In the genomic region with DNA sequence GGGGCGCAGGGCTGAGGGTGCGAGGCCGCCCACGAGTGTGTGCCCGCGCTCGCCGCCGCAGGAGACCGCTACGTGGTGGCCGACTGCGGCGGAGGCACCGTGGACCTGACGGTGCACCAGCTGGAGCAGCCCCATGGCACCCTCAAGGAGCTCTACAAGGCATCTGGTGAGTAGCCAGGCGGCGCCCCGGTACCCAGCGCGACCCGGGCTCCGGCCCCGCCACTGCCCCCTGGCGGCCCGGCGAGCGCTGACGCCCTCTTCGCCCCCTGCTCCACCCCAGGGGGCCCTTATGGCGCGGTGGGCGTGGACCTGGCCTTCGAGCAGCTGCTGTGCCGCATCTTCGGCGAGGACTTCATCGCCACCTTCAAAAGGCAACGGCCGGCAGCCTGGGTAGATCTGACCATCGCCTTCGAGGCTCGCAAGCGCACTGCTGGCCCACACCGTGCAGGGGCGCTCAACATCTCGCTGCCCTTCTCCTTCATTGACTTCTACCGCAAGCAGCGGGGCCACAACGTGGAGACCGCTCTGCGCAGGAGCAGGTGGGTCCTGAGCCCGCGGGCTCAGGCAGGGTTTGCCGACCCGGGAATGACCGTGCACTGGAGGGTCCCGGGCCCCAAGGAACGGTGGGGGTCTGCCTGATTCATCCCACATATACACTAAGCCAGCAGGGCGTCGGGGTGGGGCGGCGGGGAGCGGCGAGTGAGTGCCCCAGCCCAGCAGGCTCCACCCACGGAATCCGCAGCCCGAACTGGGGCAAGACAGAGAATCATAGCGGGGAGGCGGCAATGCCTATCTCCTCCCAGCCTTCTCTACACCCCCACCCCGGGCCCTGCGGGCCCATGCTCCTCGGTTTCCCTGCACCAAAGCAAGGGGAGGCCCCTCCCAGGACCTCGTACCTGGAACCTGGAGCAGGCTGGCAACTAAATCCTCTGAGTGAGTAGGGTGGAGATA, we compare ENCODE assay signal across 8 cellular contexts. TPM values are rescaled to one million over a fixed set of nuclear protein-coding genes. Genes with fewer than 3 reads are reported as not detected.
A peak's percentile ranks its signal among the peaks of the same experiment; 100 is the strongest.
DNase-seq lines count a peak whose midpoint lies in the region; ATAC-seq lines count a peak whose summit lies in the region.

No MANE protein-coding gene starts in this region.

- H3K9me3 ChIP-seq in ES-I3 (ENCODE audit: control insufficient read depth, insufficient read depth, low read length) (no peaks in the 10 kb centered on the region), iPS DF 6.9 (ENCODE audit: control insufficient read depth, insufficient read depth, low read length) (no peaks in the 10 kb centered on the region), GM23248 (ENCODE audit: low read depth) (no peaks in the 10 kb centered on the region)

- no peaks in the 10 kb centered on the region for H3K79me2 ChIP-seq in GM23248 (ENCODE audit: insufficient read depth)

- H3K9ac ChIP-seq in ES-I3 (ENCODE audit: low read depth, low read length) (peak overlapping the region; percentile 45), GM23248 (no peak overlapping the region)

- no peak overlapping the region for H3K27ac ChIP-seq in iPS DF 6.9 (ENCODE audit: low read length)
- H3K27ac ChIP-seq in GM23248 = no peak overlapping the region

- H3K9me3 Mint-ChIP-seq in activated T-helper 17 cell treated with anti-CD3 and anti-CD28 coated beads, Interleukin-2, amount 50 U/mL, for 72 hours = no peaks in the 10 kb centered on the region

- H3K27me3 ChIP-seq in iPS DF 6.9 (ENCODE audit: control insufficient read depth, insufficient read depth, low read length) (peaks cover 8% of the 10 kb centered on the region), GM23248 (replicated peaks; ENCODE audit: insufficient read depth) (no peaks in the 10 kb centered on the region)

- ATAC-seq in activated T-helper 17 cell treated with anti-CD3 and anti-CD28 coated beads, Interleukin-2, amount 50 U/mL, for 72 hours (replicated peaks) = peak; percentile 31
- no peak for ATAC-seq in GM18867 (IDR thresholded peaks at IDR 0.05; ENCODE audit: unreplicated experiment)
- no peak for ATAC-seq in GM19035 (IDR thresholded peaks at IDR 0.05; ENCODE audit: unreplicated experiment)

- no peaks in the 10 kb centered on the region for H3K4me1 Mint-ChIP-seq in activated T-helper 17 cell treated with anti-CD3 and anti-CD28 coated beads, Interleukin-2, amount 50 U/mL, for 72 hours

- no peak overlapping the region for H3K27ac Mint-ChIP-seq in activated T-helper 17 cell treated with anti-CD3 and anti-CD28 coated beads, Interleukin-2, amount 50 U/mL, for 72 hours

- no peaks in the 10 kb centered on the region for H3K36me3 ChIP-seq in ES-I3 (ENCODE audit: insufficient read depth, low read length)
- H3K36me3 ChIP-seq in iPS DF 6.9 (ENCODE audit: control insufficient read depth, insufficient read depth, low read length) = no peaks in the 10 kb centered on the region
- H3K36me3 ChIP-seq in GM23248 (ENCODE audit: low read depth) = no peaks in the 10 kb centered on the region

- in situ Hi-C loops in GM23248 (cut with MboI) = no loop called here

- DNase-seq in NCI-H1092 (lab: John Stamatoyannopoulos, UW) (peak; percentile 65), iPS DF 6.9 (ENCODE audit: low read depth, low spot score) (no peak), GM23248 (no peak)
- peak; percentile 39 to 51 for DNase-seq in stimulated activated CD4-positive, alpha-beta T cell treated with anti-CD3 and anti-CD28 coated beads, Interleukin-2, amount 100 ng/mL, for 48 hours

- no peaks in the 10 kb centered on the region for H4K20me1 ChIP-seq in GM23248 (ENCODE audit: insufficient read depth)

- no peaks in the 10 kb centered on the region for H3K9me2 ChIP-seq in GM23248 (ENCODE audit: insufficient read depth)

- WGBS in iPS DF 6.9 (ENCODE audit: insufficient coverage, insufficient read length) = no CpG with 5 or more reads among the region's 74 CpGs
- WGBS in GM23248 (ENCODE audit: low coverage in 1 of 2, low lambda C conversion rate in 2 of 2, missing lambda C conversion rate in 2 of 2), 2 experiments = 93 to 96% methylated on average over 40 to 67 of the region's 74 CpGs

- H3F3A ChIP-seq in GM23248 (ENCODE audit: insufficient read depth) = no peaks in the 10 kb centered on the region

- H3K4me1 ChIP-seq in ES-I3 (ENCODE audit: insufficient read depth, low read length) = no peaks in the 10 kb centered on the region
- H3K4me1 ChIP-seq in iPS DF 6.9 (ENCODE audit: control insufficient read depth, insufficient read depth, low read length) = peaks cover 13% of the 10 kb centered on the region
- no peaks in the 10 kb centered on the region for H3K4me1 ChIP-seq in GM23248 (ENCODE audit: insufficient read depth)

- no peak overlapping the region for H2AFZ ChIP-seq in GM23248

- no peaks in the 10 kb centered on the region for H3K27me3 Mint-ChIP-seq in activated T-helper 17 cell treated with anti-CD3 and anti-CD28 coated beads, Interleukin-2, amount 50 U/mL, for 72 hours

- no peaks in the 10 kb centered on the region for H3K36me3 Mint-ChIP-seq in activated T-helper 17 cell treated with anti-CD3 and anti-CD28 coated beads, Interleukin-2, amount 50 U/mL, for 72 hours (ENCODE audit: low read depth)

- no peak overlapping the region for H3K4me3 Mint-ChIP-seq in activated T-helper 17 cell treated with anti-CD3 and anti-CD28 coated beads, Interleukin-2, amount 50 U/mL, for 72 hours

- H3K4me3 ChIP-seq in iPS DF 6.9 (ENCODE audit: low read length) (peak overlapping the region; percentile 1; the same call in 1 of the 2 replicates), GM23248 (no peak overlapping the region)

- no peak overlapping the region for H3K4me2 ChIP-seq in GM23248 (ENCODE audit: unreplicated experiment)

RNA-seq across cellular contexts. Expression of a gene that starts 17.5 kb away (rescaled TPM):
- not detected for total RNA-seq in activated T-helper 17 cell treated with anti-CD3 and anti-CD28 coated beads, Interleukin-2, amount 50 U/mL, for 72 hours
- total RNA-seq in GM23248 (2014; rRNA removed; shearing (Covaris generic)) = not detected in 2 replicates
- polyA plus RNA-seq in GM23248 (2016; fragmentation: Nextera tagmentation; extraction: Ambion mirVana) = 0.06 and 0.11 TPM in 2 replicates

RNA-seq across cellular contexts. Expression of a gene that starts 17.6 kb away (rescaled TPM):
- total RNA-seq in activated T-helper 17 cell treated with anti-CD3 and anti-CD28 coated beads, Interleukin-2, amount 50 U/mL, for 72 hours = 10 to 100 TPM; 40.7 to 66.0 TPM
- 44.9 and 49.1 TPM in 2 replicates for total RNA-seq in GM23248 (2014; rRNA removed; shearing (Covaris generic))
- polyA plus RNA-seq in GM23248 (2016; fragmentation: Nextera tagmentation; extraction: Ambion mirVana) = 62.6 and 65.4 TPM in 2 replicates

RNA-seq across cellular contexts. Expression of a gene that starts 31.3 kb away (rescaled TPM):
- total RNA-seq in activated T-helper 17 cell treated with anti-CD3 and anti-CD28 coated beads, Interleukin-2, amount 50 U/mL, for 72 hours = under 1 TPM; 0.24 TPM
- not detected in 2 replicates for total RNA-seq in GM23248 (2014; rRNA removed; shearing (Covaris generic))
- polyA plus RNA-seq in GM23248 (2016; fragmentation: Nextera tagmentation; extraction: Ambion mirVana) = 0.11 TPM in 1 of 2 replicates, not detected in the other

RNA-seq across cellular contexts. Expression of a gene that starts 36.6 kb away (rescaled TPM):
- 10 to 100 TPM; 42.3 to 82.1 TPM for total RNA-seq in activated T-helper 17 cell treated with anti-CD3 and anti-CD28 coated beads, Interleukin-2, amount 50 U/mL, for 72 hours
- total RNA-seq in GM23248 (2014; rRNA removed; shearing (Covaris generic)) = 134 and 153 TPM in 2 replicates
- polyA plus RNA-seq in GM23248 (2016; fragmentation: Nextera tagmentation; extraction: Ambion mirVana) = 4.5 and 4.6 TPM in 2 replicates

RNA-seq across cellular contexts. Expression of a gene that starts 37.6 kb away (rescaled TPM):
- not detected for total RNA-seq in activated T-helper 17 cell treated with anti-CD3 and anti-CD28 coated beads, Interleukin-2, amount 50 U/mL, for 72 hours
- total RNA-seq in GM23248 (2014; rRNA removed; shearing (Covaris generic)) = not detected in 2 replicates
- polyA plus RNA-seq in GM23248 (2016; fragmentation: Nextera tagmentation; extraction: Ambion mirVana) = not detected in 2 replicates

Comparison
In these comparisons a context has a peak if more than half of its experiments do, and no peak if none do; other contexts are left out.
1. DNase-seq: peak in NCI-H1092 (single experiment) and stimulated activated CD4-positive, alpha-beta T cell treated with anti-CD3 and anti-CD28 coated beads, Interleukin-2, amount 100 ng/mL, for 48 hours (2 of 2); none in iPS DF 6.9 (single experiment) and GM23248 (single experiment).